In genomic region chr2:240604291-240604938, GRCh38 we compare ENCODE assay signal across 1 cellular context.
TF ChIP-seq lines count a peak whose summit lies in the region.

No MANE protein-coding gene starts in this region.

TF ChIP-seq in K562, 482 proteins besides CTCF, POLR2A, EP300 and RAD21 (continues in another document):
- TF ChIP-seq BHLHE40 (IDR thresholded peaks at IDR 0.05; ENCODE audit: low read length) (peak; percentile 38), ZFPM2 (CRISPR knock-in tag; IDR thresholded peaks at IDR 0.05) (no peak), TBL1XR1 (IDR thresholded peaks at IDR 0.05; ENCODE audit: low read length in 2 of 2) (peak in 1 of 2 experiments; percentile 36; a peak in 1 of 4 replicates), RFX5 (IDR thresholded peaks at IDR 0.05; ENCODE audit: low read depth, low read length) (no peak), HDAC8 (tag; IDR thresholded peaks at IDR 0.05) (no peak), MIER1 (IDR thresholded peaks at IDR 0.05; ENCODE audit: low read depth) (no peak), FOXJ3 (CRISPR knock-in tag; IDR thresholded peaks at IDR 0.05) (no peak), ZNF586 (CRISPR knock-in tag; conservative IDR thresholded peaks at IDR 0.05) (no peak), BCOR (IDR thresholded peaks at IDR 0.05) (no peak), HMBOX1 (IDR thresholded peaks at IDR 0.05) (peak; percentile 34; the same call in 1 of the 2 replicates), ZNF354B (CRISPR knock-in tag; IDR thresholded peaks at IDR 0.05) (no peak), SMARCA4 (IDR thresholded peaks at IDR 0.05) (no peak), POLR3G (IDR thresholded peaks at IDR 0.05; ENCODE audit: extremely low read depth, insufficient read length, insufficient replicate concordance) (no peak), TAF1 (IDR thresholded peaks at IDR 0.05; ENCODE audit: control insufficient read depth, extremely low read depth, insufficient read depth, low read length, severe bottlenecking) (peak; percentile 32), ZNF280A (IDR thresholded peaks at IDR 0.05; ENCODE audit: low read depth, partially characterized antibody) (no peak), FUS (optimal IDR thresholded peaks at IDR 0.05; ENCODE audit: low read depth, low read length) (no peak), MLX (CRISPR knock-in tag; conservative IDR thresholded peaks at IDR 0.05) (no peak), PHF21A (IDR thresholded peaks at IDR 0.05; ENCODE audit: borderline replicate concordance, low read depth) (no peak), ZNF780A (CRISPR knock-in tag; IDR thresholded peaks at IDR 0.05) (no peak), TFAM (CRISPR knock-in tag; conservative IDR thresholded peaks at IDR 0.05) (no peak), RCOR1 (IDR thresholded peaks at IDR 0.05; ENCODE audit: borderline replicate concordance in 1 of 2, low read depth in 2 of 2, low read length in 2 of 2) (peak in 1 of 2 experiments; percentile 65; a peak in 2 of 4 replicates), GTF2F1 (IDR thresholded peaks at IDR 0.05; ENCODE audit: low read depth, low read length) (no peak), AFF1 (IDR thresholded peaks at IDR 0.05; ENCODE audit: low read depth in 1 of 2, partially characterized antibody in 2 of 2) (no peak), RBM39 (optimal IDR thresholded peaks at IDR 0.05; ENCODE audit: low read depth, low read length) (no peak), SIN3A (IDR thresholded peaks at IDR 0.05; ENCODE audit: borderline replicate concordance in 2 of 2, control insufficient read depth in 1 of 2, low read depth in 2 of 2, low read length in 2 of 2) (no peak), ZNF121 (CRISPR knock-in tag; conservative IDR thresholded peaks at IDR 0.05) (no peak), SP2 (IDR thresholded peaks at IDR 0.05; ENCODE audit: extremely low read depth, low read depth, low read length, poor library complexity, severe bottlenecking) (peak; percentile 43), ZNF384 (IDR thresholded peaks at IDR 0.05; ENCODE audit: low read depth, low read length) (no peak), NUFIP1 (IDR thresholded peaks at IDR 0.05; ENCODE audit: partially characterized antibody) (no peak), ZNF165 (CRISPR knock-in tag; IDR thresholded peaks at IDR 0.05; ENCODE audit: borderline replicate concordance) (no peak), ZNF592 (IDR thresholded peaks at IDR 0.05) (no peak), IRF9 (tag; IDR thresholded peaks at IDR 0.05) (no peak), DIDO1 (tag; IDR thresholded peaks at IDR 0.05; ENCODE audit: low read depth) (no peak), POLR2G (IDR thresholded peaks at IDR 0.05; ENCODE audit: low read depth, low read length) (peak; percentile 6; the same call in 1 of the 2 replicates), ZBTB17 (CRISPR knock-in tag; IDR thresholded peaks at IDR 0.05) (no peak), NFIC (IDR thresholded peaks at IDR 0.05) (peak; percentile 100), PML (IDR thresholded peaks at IDR 0.05; ENCODE audit: low read length) (no peak), CEBPB (tag; IDR thresholded peaks at IDR 0.05) (no peak), LARP7 (IDR thresholded peaks at IDR 0.05) (no peak), U2AF1 (optimal IDR thresholded peaks at IDR 0.05; ENCODE audit: low read depth, low read length) (no peak), HDAC1 (IDR thresholded peaks at IDR 0.05) (0 out of 4 replicates have a peak, but pooled peaks of 1 of the 2 experiments have one; percentile 15), SMARCC2 (IDR thresholded peaks at IDR 0.05; ENCODE audit: low read depth) (no peak), JUNB (CRISPR knock-in tag; conservative IDR thresholded peaks at IDR 0.05) (no peak), PCBP1 (IDR thresholded peaks at IDR 0.05; ENCODE audit: low read depth, low read length, poor library complexity, severe bottlenecking) (no peak), CBX3 (IDR thresholded peaks at IDR 0.05; ENCODE audit: borderline replicate concordance in 1 of 2, low read length in 2 of 2) (peak in 1 of 2 experiments; percentile 56; a peak in 1 of 3 replicates), BRD9 (IDR thresholded peaks at IDR 0.05; ENCODE audit: low read depth, partially characterized antibody) (no peak), TAF9B (IDR thresholded peaks at IDR 0.05; ENCODE audit: partially characterized antibody) (no peak), DMBX1 (CRISPR knock-in tag; IDR thresholded peaks at IDR 0.05; ENCODE audit: borderline replicate concordance) (no peak), EZH2 (IDR thresholded peaks at IDR 0.05; ENCODE audit: borderline replicate concordance, low read depth, low read length) (no peak), GABPB1 (CRISPR knock-in tag; IDR thresholded peaks at IDR 0.05) (peak; percentile 81), KAT2B (IDR thresholded peaks at IDR 0.05; ENCODE audit: low read depth, low read length) (no peak), POLR3A (IDR thresholded peaks at IDR 0.05; ENCODE audit: borderline replicate concordance, extremely low read depth, insufficient read depth, insufficient read length) (no peak)
- TF ChIP-seq, protein P1, sequence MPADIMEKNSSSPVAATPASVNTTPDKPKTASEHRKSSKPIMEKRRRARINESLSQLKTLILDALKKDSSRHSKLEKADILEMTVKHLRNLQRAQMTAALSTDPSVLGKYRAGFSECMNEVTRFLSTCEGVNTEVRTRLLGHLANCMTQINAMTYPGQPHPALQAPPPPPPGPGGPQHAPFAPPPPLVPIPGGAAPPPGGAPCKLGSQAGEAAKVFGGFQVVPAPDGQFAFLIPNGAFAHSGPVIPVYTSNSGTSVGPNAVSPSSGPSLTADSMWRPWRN (IDR thresholded peaks at IDR 0.05; ENCODE audit: low read depth) = no peak
- TF ChIP-seq, protein P2, sequence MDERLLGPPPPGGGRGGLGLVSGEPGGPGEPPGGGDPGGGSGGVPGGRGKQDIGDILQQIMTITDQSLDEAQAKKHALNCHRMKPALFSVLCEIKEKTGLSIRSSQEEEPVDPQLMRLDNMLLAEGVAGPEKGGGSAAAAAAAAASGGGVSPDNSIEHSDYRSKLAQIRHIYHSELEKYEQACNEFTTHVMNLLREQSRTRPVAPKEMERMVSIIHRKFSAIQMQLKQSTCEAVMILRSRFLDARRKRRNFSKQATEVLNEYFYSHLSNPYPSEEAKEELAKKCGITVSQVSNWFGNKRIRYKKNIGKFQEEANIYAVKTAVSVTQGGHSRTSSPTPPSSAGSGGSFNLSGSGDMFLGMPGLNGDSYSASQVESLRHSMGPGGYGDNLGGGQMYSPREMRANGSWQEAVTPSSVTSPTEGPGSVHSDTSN (CRISPR knock-in tag; IDR thresholded peaks at IDR 0.05; ENCODE audit: low read depth) = peak; percentile 43; the same call in 1 of the 2 replicates
- TF ChIP-seq, protein P2 (tag; conservative IDR thresholded peaks at IDR 0.05; ENCODE audit: low read depth) = peak; percentile 69
- TF ChIP-seq, protein P3, sequence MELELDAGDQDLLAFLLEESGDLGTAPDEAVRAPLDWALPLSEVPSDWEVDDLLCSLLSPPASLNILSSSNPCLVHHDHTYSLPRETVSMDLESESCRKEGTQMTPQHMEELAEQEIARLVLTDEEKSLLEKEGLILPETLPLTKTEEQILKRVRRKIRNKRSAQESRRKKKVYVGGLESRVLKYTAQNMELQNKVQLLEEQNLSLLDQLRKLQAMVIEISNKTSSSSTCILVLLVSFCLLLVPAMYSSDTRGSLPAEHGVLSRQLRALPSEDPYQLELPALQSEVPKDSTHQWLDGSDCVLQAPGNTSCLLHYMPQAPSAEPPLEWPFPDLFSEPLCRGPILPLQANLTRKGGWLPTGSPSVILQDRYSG (tag; conservative IDR thresholded peaks at IDR 0.05; ENCODE audit: low read depth) = no peak
